In genomic region chr22:16526891-16527290, GRCh38 we compare ENCODE assay signal across 3 cellular contexts.
DNase-seq lines count a peak whose midpoint lies in the region; ATAC-seq, FAIRE-seq and TF ChIP-seq lines count a peak whose summit lies in the region.
"Not testable (repeated sequence)": the region's sequence is repeated elsewhere in the genome, so short reads cannot be mapped to it uniquely, and the experiment has no call there.

No MANE protein-coding gene starts in this region.

- not testable (repeated sequence) for H3K27me3 ChIP-seq in upper lobe of right lung

- not testable (repeated sequence) for H3K9me3 ChIP-seq in kidney (ENCODE audit: control insufficient read depth in 1 of 2, low read length in 2 of 2); upper lobe of right lung

- not testable (repeated sequence) for H3K36me3 ChIP-seq in kidney (ENCODE audit: control insufficient read depth in 1 of 2, insufficient read depth in 2 of 2, low read length in 2 of 2); upper lobe of right lung

- H3K27ac ChIP-seq in kidney (ENCODE audit: low read depth in 2 of 2, low read length in 2 of 2); upper lobe of right lung: not testable (repeated sequence)

- not testable (repeated sequence) for FAIRE-seq in kidney (lab: Jason Lieb, UNC)

- intact Hi-C loops in kidney (cut with DNase I); sciatic nerve (cut with DNase I); upper lobe of right lung (cut with DNase I): not testable (repeated sequence)

- DNase-seq in kidney (peak; percentile 45), sciatic nerve (ENCODE audit: low spot score) (peak; percentile 27), upper lobe of right lung (peak; percentile 49)

- H3K4me1 ChIP-seq in kidney (ENCODE audit: control insufficient read depth in 1 of 2, insufficient read depth in 1 of 2, low read depth in 1 of 2, low read length in 2 of 2); upper lobe of right lung: not testable (repeated sequence)

- TF ChIP-seq CTCF in kidney (IDR thresholded peaks at IDR 0.05; ENCODE audit: borderline replicate concordance, extremely low read depth, insufficient read depth); upper lobe of right lung (IDR thresholded peaks at IDR 0.05): not testable (repeated sequence)

- not testable (repeated sequence) for H3K9ac ChIP-seq in kidney (ENCODE audit: low read length in 2 of 2)

- not testable (repeated sequence) for H3K4me3 ChIP-seq in kidney (ENCODE audit: low read length in 2 of 2); upper lobe of right lung

- not testable (repeated sequence) for ATAC-seq in sciatic nerve, upper lobe of right lung
